12 cellular contexts compared by ENCODE assay signal in the genomic region with DNA sequence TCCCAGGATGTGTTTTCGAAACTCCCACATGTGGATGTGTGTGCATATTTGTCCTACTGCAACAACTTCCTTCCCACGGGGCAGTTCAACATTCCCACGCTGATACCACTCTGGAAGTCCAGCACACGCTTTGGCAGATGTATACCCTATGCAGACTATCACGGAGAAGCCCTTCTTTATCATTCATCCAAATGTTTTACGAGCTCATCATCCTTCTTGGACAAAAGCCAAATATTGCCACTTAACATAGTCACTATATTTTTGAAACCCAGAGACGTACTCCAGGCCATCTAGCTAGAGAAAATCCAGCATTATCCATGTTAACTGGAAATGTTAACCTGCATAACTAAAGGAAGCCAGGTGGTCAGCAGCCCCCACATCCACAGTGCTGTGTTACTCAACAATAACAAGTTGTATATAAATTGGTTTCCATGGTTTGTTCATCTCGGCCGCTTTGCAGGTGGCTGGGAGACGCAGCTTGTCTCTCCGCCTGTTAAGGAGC.
DNase-seq lines count a peak whose midpoint lies in the region; ATAC-seq, FAIRE-seq and TF ChIP-seq lines count a peak whose summit lies in the region.
"Had no signal": no experiment of that assay in that cellular context is flagged by ENCODE, and none has a peak within 500 bp of the region (broad histone marks: within the 10 kb centered on the region; RNA-seq: fewer than 3 reads in every experiment).

No MANE protein-coding gene starts in this region.

- no peaks in the 10 kb centered on the region for H4K20me1 ChIP-seq in hepatocyte (ENCODE audit: insufficient read depth, poor library complexity, severe bottlenecking)

- H3K27ac Mint-ChIP-seq in stimulated activated effector memory CD8-positive, alpha-beta T cell treated with anti-CD3 and anti-CD28 coated beads, Interleukin-12 subunit alpha, Interleukin-12 subunit beta, amount 100 ng/mL, for 72 hours: no peak overlapping the region

- TF ChIP-seq CTCF in A549 (IDR thresholded peaks at IDR 0.05): no peak
- no peak for TF ChIP-seq CTCF in HEK293 (tag by site-specific recombination; IDR thresholded peaks at IDR 0.05)
- TF ChIP-seq CTCF in brain microvascular endothelial cell (IDR thresholded peaks at IDR 0.05; ENCODE audit: low read depth, low read length, missing control alignments): no peak
- no peak for TF ChIP-seq CTCF in hepatocyte (IDR thresholded peaks at IDR 0.05; ENCODE audit: poor library complexity)
- no peak for TF ChIP-seq CTCF in upper lobe of left lung (IDR thresholded peaks at IDR 0.05)

- no peaks in the 10 kb centered on the region for H3K36me3 Mint-ChIP-seq in stimulated activated effector memory CD8-positive, alpha-beta T cell treated with anti-CD3 and anti-CD28 coated beads, Interleukin-12 subunit alpha, Interleukin-12 subunit beta, amount 100 ng/mL, for 72 hours

- H3K4me1 ChIP-seq in A549 (peaks cover 63% of the 10 kb centered on the region), HEK293 (ENCODE audit: control insufficient read depth, insufficient read depth, low read length) (0 out of 2 replicates have a peak, but pooled peaks cover 3% of the 10 kb centered on the region), hepatocyte (ENCODE audit: insufficient read depth) (no peaks in the 10 kb centered on the region), upper lobe of left lung (peaks cover 12 to 39% (median 16%) of the 10 kb centered on the region in 4 donors)
- H3K4me1 ChIP-seq: parathyroid adenoma had no signal

- POLR2A ChIA-PET in A549 (lab: Yijun Ruan, JAX): interaction anchor here (0.5 kb wide), 1 partner anchor 15 kb away, joined by 4 read pairs; no protein-coding TSS in a partner anchor
- POLR2A ChIA-PET in HEK293 (lab: Yijun Ruan, JAX): interaction anchor here (0.6 to 1.8 kb wide), 2 partner anchors 12 to 1243 kb away, joined by 4 read pairs; no protein-coding TSS in a partner anchor

- H3K27me3 ChIP-seq in brain microvascular endothelial cell (replicated peaks): no peaks in the 10 kb centered on the region
- H3K27me3 ChIP-seq in hepatocyte: no peaks in the 10 kb centered on the region
- H3K27me3 ChIP-seq in upper lobe of left lung: no peaks in the 10 kb centered on the region

- H3K4me1 Mint-ChIP-seq in stimulated activated effector memory CD8-positive, alpha-beta T cell treated with anti-CD3 and anti-CD28 coated beads, Interleukin-12 subunit alpha, Interleukin-12 subunit beta, amount 100 ng/mL, for 72 hours: no peaks in the 10 kb centered on the region
- H3K4me1 Mint-ChIP-seq: central memory CD8-positive, alpha-beta T cell had no signal

- H3K9me3 ChIP-seq in A549: peaks cover 4% of the 10 kb centered on the region; the same call in 1 of the 3 replicates
- H3K9me3 ChIP-seq in HEK293 (ENCODE audit: control insufficient read depth, insufficient read depth, low read depth, low read length): no peaks in the 10 kb centered on the region
- H3K9me3 ChIP-seq in hepatocyte (ENCODE audit: low read depth): no peaks in the 10 kb centered on the region
- no peaks in the 10 kb centered on the region for H3K9me3 ChIP-seq in upper lobe of left lung

- H3K27ac ChIP-seq in A549: peak overlapping the region; percentile 89 to 92
- no peak overlapping the region for H3K27ac ChIP-seq in HEK293 (ENCODE audit: extremely low read depth, low read depth, low read length)
- H3K27ac ChIP-seq in brain microvascular endothelial cell: peak overlapping the region; percentile 95
- no peak overlapping the region for H3K27ac ChIP-seq in hepatocyte
- peak overlapping the region in 2 of 4 donors; percentile 31 to 53 for H3K27ac ChIP-seq in upper lobe of left lung
- H3K27ac ChIP-seq: parathyroid adenoma had no signal

- CTCF ChIA-PET in A549 (lab: Yijun Ruan, JAX): no interaction called here
- CTCF ChIA-PET in HEK293 (lab: Yijun Ruan, JAX): interaction anchor here (1.1 kb wide), 1 partner anchor 74 kb away, joined by 3 read pairs; no protein-coding TSS in a partner anchor

- DNase-seq in A549 (ENCODE audit: low read depth in 1 of 2, low spot score in 1 of 2) (peak in 1 of 2 experiments; percentile 60), brain microvascular endothelial cell (peak; percentile 99), hepatocyte (ENCODE audit: low spot score) (peak; percentile 19), kidney glomerular epithelial cell (lab: John Stamatoyannopoulos, UW) (no peak), upper lobe of left lung (no peak)
- no peak for DNase-seq in stimulated activated effector memory CD8-positive, alpha-beta T cell treated with anti-CD3 and anti-CD28 coated beads, Interleukin-12 subunit alpha, Interleukin-12 subunit beta, amount 100 ng/mL, for 72 hours (ENCODE audit: low spot score in 2 of 2)
- DNase-seq: NCI-H2081 treated with DMSO at 0.1 percent for 48 hours, SW 1271 had no signal

- TF ChIP-seq EP300 in A549 (IDR thresholded peaks at IDR 0.05) (no peak), upper lobe of left lung (IDR thresholded peaks at IDR 0.05) (no peak)

- no peak overlapping the region for H2AFZ ChIP-seq in hepatocyte
- H2AFZ ChIP-seq: parathyroid adenoma had no signal

- H3K4me2 ChIP-seq in A549: no peak overlapping the region
- H3K4me2 ChIP-seq in hepatocyte: peak overlapping the region; percentile 22

- in situ Hi-C loops in brain microvascular endothelial cell (cut with HindIII; ENCODE audit: low pct_ligation_motif_present, low sequenced_read_pairs): no loop called here

- no peak for TF ChIP-seq RAD21 in A549 (conservative IDR thresholded peaks at IDR 0.05 in 1 of 2, IDR thresholded peaks at IDR 0.05 in 1 of 2)

- H3K79me2 ChIP-seq in hepatocyte: no peaks in the 10 kb centered on the region
- H3K79me2 ChIP-seq: parathyroid adenoma had no signal

- H3K9me2 ChIP-seq in hepatocyte (replicated peaks; ENCODE audit: insufficient read depth): no peaks in the 10 kb centered on the region

- H3K4me3 ChIP-seq in A549 (no peak overlapping the region), HEK293 (ENCODE audit: low read depth, low read length) (no peak overlapping the region), brain microvascular endothelial cell (ENCODE audit: low read depth, low read length) (no peak overlapping the region), hepatocyte (no peak overlapping the region), upper lobe of left lung (no peak overlapping the region)

- no peaks in the 10 kb centered on the region for H3K36me3 ChIP-seq in HEK293 (ENCODE audit: control insufficient read depth in 2 of 2, insufficient read depth in 1 of 2, low read length in 2 of 2)
- no peaks in the 10 kb centered on the region for H3K36me3 ChIP-seq in brain microvascular endothelial cell (replicated peaks)
- H3K36me3 ChIP-seq in hepatocyte (replicated peaks; ENCODE audit: insufficient read depth, low read depth): no peaks in the 10 kb centered on the region
- H3K36me3 ChIP-seq in upper lobe of left lung: no peaks in the 10 kb centered on the region

- FAIRE-seq in A549 (lab: Jason Lieb, UNC): no peak

- no peak overlapping the region for H3K4me3 Mint-ChIP-seq in stimulated activated effector memory CD8-positive, alpha-beta T cell treated with anti-CD3 and anti-CD28 coated beads, Interleukin-12 subunit alpha, Interleukin-12 subunit beta, amount 100 ng/mL, for 72 hours
- H3K4me3 Mint-ChIP-seq: central memory CD8-positive, alpha-beta T cell had no signal

- peak in 1 of 2 experiments; percentile 18; a peak in 1 of 6 replicates for ATAC-seq in A549
- ATAC-seq in GM19452 (IDR thresholded peaks at IDR 0.05; ENCODE audit: unreplicated experiment): no peak
- no peak for ATAC-seq in stimulated activated effector memory CD8-positive, alpha-beta T cell treated with anti-CD3 and anti-CD28 coated beads, Interleukin-12 subunit alpha, Interleukin-12 subunit beta, amount 100 ng/mL, for 72 hours
- no peak for ATAC-seq in upper lobe of left lung (ENCODE audit: low FRiP score in 2 of 2)

- no peaks in the 10 kb centered on the region for H3K9me3 Mint-ChIP-seq in stimulated activated effector memory CD8-positive, alpha-beta T cell treated with anti-CD3 and anti-CD28 coated beads, Interleukin-12 subunit alpha, Interleukin-12 subunit beta, amount 100 ng/mL, for 72 hours
- H3K9me3 Mint-ChIP-seq: central memory CD8-positive, alpha-beta T cell had no signal

- WGBS in A549 (ENCODE audit: missing lambda C conversion rate): 68% methylated on average over 11 of the region's 11 CpGs
- WGBS in hepatocyte (ENCODE audit: low lambda C conversion rate, missing lambda C conversion rate): 57% methylated on average over 11 of the region's 11 CpGs
- 60 to 64% methylated on average over 11 of the region's 11 CpGs for WGBS in upper lobe of left lung, 2 donors

- no peak for TF ChIP-seq POLR2A in A549 (IDR thresholded peaks at IDR 0.05; ENCODE audit: low read length)
- no peak for TF ChIP-seq POLR2A in upper lobe of left lung (IDR thresholded peaks at IDR 0.05)

TF ChIP-seq in A549, 52 proteins besides CTCF, POLR2A, EP300 and RAD21 (continues in another document):
- TF ChIP-seq TFCP2L1 (CRISPR knock-in tag; IDR thresholded peaks at IDR 0.05) (no peak), KDM1A (IDR thresholded peaks at IDR 0.05; ENCODE audit: low read depth) (no peak), SREBF2 (IDR thresholded peaks at IDR 0.05) (no peak), FOXS1 (CRISPR knock-in tag; IDR thresholded peaks at IDR 0.05) (no peak), ZFP36 (IDR thresholded peaks at IDR 0.05; ENCODE audit: borderline replicate concordance, partially characterized antibody) (no peak), ZNF302 (CRISPR knock-in tag; IDR thresholded peaks at IDR 0.05) (no peak), EHF (CRISPR knock-in tag; IDR thresholded peaks at IDR 0.05) (no peak)

TF ChIP-seq in HEK293, 187 proteins besides CTCF, POLR2A, EP300 and RAD21:
- no peak for TF ChIP-seq ZNF175 (tag by site-specific recombination; IDR thresholded peaks at IDR 0.05)
- TF ChIP-seq ZFHX2 (tag by site-specific recombination; conservative IDR thresholded peaks at IDR 0.05): 0 out of 2 replicates have a peak, but pooled peaks have one; percentile 12
- TF ChIP-seq ZNF596 (tag by site-specific recombination; IDR thresholded peaks at IDR 0.05): no peak
- no peak for TF ChIP-seq ZNF266 (tag by site-specific recombination; IDR thresholded peaks at IDR 0.05; ENCODE audit: low read depth)
- TF ChIP-seq EGR2 (tag by site-specific recombination; IDR thresholded peaks at IDR 0.05; ENCODE audit: low read depth): peak; percentile 16; the same call in 1 of the 2 replicates
TF ChIP-seq in HEK293: peak in this region for 2.

Comparison
In these comparisons a context has a peak if more than half of its experiments do, and no peak if none do; other contexts are left out.
1. DNase-seq: peak in brain microvascular endothelial cell (single experiment) and hepatocyte (single experiment); none in stimulated activated effector memory CD8-positive, alpha-beta T cell treated with anti-CD3 and anti-CD28 coated beads, Interleukin-12 subunit alpha, Interleukin-12 subunit beta, amount 100 ng/mL, for 72 hours (0 of 2), kidney glomerular epithelial cell (single experiment) and upper lobe of left lung (0 of 2).
2. H3K27ac ChIP-seq: peak in A549 (2 of 2) and brain microvascular endothelial cell (single experiment); none in HEK293 (single experiment) and hepatocyte (single experiment).